18 cellular contexts compared by ENCODE assay signal in the genomic region with DNA sequence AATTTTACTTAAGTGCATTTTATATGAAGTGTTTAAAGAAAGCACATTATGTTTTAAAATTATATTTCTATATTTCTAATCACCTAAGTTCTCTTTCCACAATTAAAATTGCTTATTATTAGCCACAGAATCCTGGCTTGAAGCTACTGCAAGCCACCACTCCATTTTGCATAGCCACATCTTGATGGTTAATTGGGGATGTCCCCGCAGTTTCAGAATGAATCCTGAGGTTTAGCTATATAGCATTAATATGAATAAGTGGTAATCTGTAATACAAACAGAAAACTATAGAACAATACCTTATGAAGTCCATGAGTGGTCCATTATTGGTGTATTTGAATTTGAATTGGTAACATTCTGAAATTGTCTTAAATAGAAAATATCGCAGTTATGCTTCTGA. TPM values are rescaled to one million over a fixed set of nuclear protein-coding genes. Genes with fewer than 3 reads are reported as not detected.
A peak's percentile ranks its signal among the peaks of the same experiment; 100 is the strongest.
DNase-seq lines count a peak whose midpoint lies in the region; ATAC-seq, FAIRE-seq and TF ChIP-seq lines count a peak whose summit lies in the region.
"Had no signal": no experiment of that assay in that cellular context is flagged by ENCODE, and none has a peak within 500 bp of the region (broad histone marks: within the 10 kb centered on the region; RNA-seq: fewer than 3 reads in every experiment).

No MANE protein-coding gene starts in this region.

- no peak overlapping the region for H3K4me3 ChIP-seq in pancreas
- H3K4me3 ChIP-seq: GM23338 had no signal

- no peaks in the 10 kb centered on the region for H3K36me3 Mint-ChIP-seq in activated naive CD4-positive, alpha-beta T cell treated with anti-CD3 and anti-CD28 coated beads for 36 hours (ENCODE audit: low read depth)
- H3K36me3 Mint-ChIP-seq in stimulated activated effector memory CD8-positive, alpha-beta T cell treated with anti-CD3 and anti-CD28 coated beads, Interleukin-12 subunit alpha, Interleukin-12 subunit beta, amount 100 ng/mL, for 72 hours, result no peaks in the 10 kb centered on the region
- H3K36me3 Mint-ChIP-seq: CD8-positive, alpha-beta memory T cell; T-cell had no signal

- TF ChIP-seq CTCF in pancreas (IDR thresholded peaks at IDR 0.05), result no peak

- H3K4me1 ChIP-seq in pancreas, result no peaks in the 10 kb centered on the region

- intact Hi-C loops in activated naive CD4-positive, alpha-beta T cell treated with anti-CD3 and anti-CD28 coated beads for 36 hours (cut with micrococcal nuclease), result loop anchor here (2.0 kb wide), 1 partner anchor 132 kb away; no protein-coding TSS in a partner anchor
- intact Hi-C loops in Right ventricle myocardium inferior (cut with DNase I), result no loop called here
- intact Hi-C loops in pancreas (cut with DNase I), result no loop called here

- ATAC-seq in GM19395 (IDR thresholded peaks at IDR 0.05; ENCODE audit: unreplicated experiment), result peak; percentile 68
- peak; percentile 62 for ATAC-seq in HG03378 (IDR thresholded peaks at IDR 0.05; ENCODE audit: unreplicated experiment)
- peak; percentile 92 for ATAC-seq in stimulated activated effector memory CD8-positive, alpha-beta T cell treated with anti-CD3 and anti-CD28 coated beads, Interleukin-12 subunit alpha, Interleukin-12 subunit beta, amount 100 ng/mL, for 72 hours
- ATAC-seq in Right ventricle myocardium inferior, result no peak
- no peak for ATAC-seq in pancreas
- ATAC-seq: GM23338, T-cell had no signal

- H3K27me3 ChIP-seq in pancreas, result no peaks in the 10 kb centered on the region

- H3K9me3 ChIP-seq in pancreas, result no peaks in the 10 kb centered on the region

- no peak overlapping the region for H3K4me3 Mint-ChIP-seq in activated naive CD4-positive, alpha-beta T cell treated with anti-CD3 and anti-CD28 coated beads for 36 hours
- no peak overlapping the region for H3K4me3 Mint-ChIP-seq in stimulated activated effector memory CD8-positive, alpha-beta T cell treated with anti-CD3 and anti-CD28 coated beads, Interleukin-12 subunit alpha, Interleukin-12 subunit beta, amount 100 ng/mL, for 72 hours
- H3K4me3 Mint-ChIP-seq: activated T-cell treated with anti-CD3 and anti-CD28 coated beads, Interleukin-2, amount 50 U/mL, for 24 hours; CD8-positive, alpha-beta memory T cell; GM23338; T-cell had no signal

- peaks cover 2% of the 10 kb centered on the region for H3K27me3 Mint-ChIP-seq in activated naive CD4-positive, alpha-beta T cell treated with anti-CD3 and anti-CD28 coated beads for 36 hours (ENCODE audit: low read depth)
- H3K27me3 Mint-ChIP-seq: activated T-cell treated with anti-CD3 and anti-CD28 coated beads, Interleukin-2, amount 50 U/mL, for 24 hours; CD8-positive, alpha-beta memory T cell; T-cell had no signal

- H3K27ac ChIP-seq in pancreas, result no peak overlapping the region

- H3K36me3 ChIP-seq in pancreas, result no peaks in the 10 kb centered on the region

- peak; percentile 64 for DNase-seq in activated naive CD4-positive, alpha-beta T cell treated with anti-CD3 and anti-CD28 coated beads for 36 hours
- DNase-seq in activated naive CD4-positive, alpha-beta T cell (lab: John Stamatoyannopoulos, UW), result no peak
- no peak for DNase-seq in stimulated activated effector memory CD8-positive, alpha-beta T cell treated with anti-CD3 and anti-CD28 coated beads, Interleukin-12 subunit alpha, Interleukin-12 subunit beta, amount 100 ng/mL, for 72 hours (ENCODE audit: low spot score in 2 of 2)
- DNase-seq in Right ventricle myocardium inferior (ENCODE audit: missing footprints) (no peak), pancreas (no peak), NCI-H1092 treated with DMSO at 0.1 percent for 48 hours (lab: John Stamatoyannopoulos, UW) (no peak)
- DNase-seq: activated T-cell treated with anti-CD3 and anti-CD28 coated beads, Interleukin-2, amount 50 U/mL, for 24 hours; amniotic stem cell; CD8-positive, alpha-beta memory T cell; DND-41; NCI-H1105 treated with DMSO at 0.1 percent for 48 hours; RPMI8226; T-cell had no signal

- 92 to 95% methylated on average over 2 of the region's 2 CpGs for WGBS in pancreas, 2 donors

- peaks cover 5% of the 10 kb centered on the region for H3K4me1 Mint-ChIP-seq in activated naive CD4-positive, alpha-beta T cell treated with anti-CD3 and anti-CD28 coated beads for 36 hours (ENCODE audit: low read depth)
- no peaks in the 10 kb centered on the region for H3K4me1 Mint-ChIP-seq in stimulated activated effector memory CD8-positive, alpha-beta T cell treated with anti-CD3 and anti-CD28 coated beads, Interleukin-12 subunit alpha, Interleukin-12 subunit beta, amount 100 ng/mL, for 72 hours
- H3K4me1 Mint-ChIP-seq: CD8-positive, alpha-beta memory T cell; T-cell had no signal

- no peak overlapping the region for H3K27ac Mint-ChIP-seq in activated naive CD4-positive, alpha-beta T cell treated with anti-CD3 and anti-CD28 coated beads for 36 hours
- H3K27ac Mint-ChIP-seq in stimulated activated effector memory CD8-positive, alpha-beta T cell treated with anti-CD3 and anti-CD28 coated beads, Interleukin-12 subunit alpha, Interleukin-12 subunit beta, amount 100 ng/mL, for 72 hours, result no peak overlapping the region
- H3K27ac Mint-ChIP-seq: activated T-cell treated with anti-CD3 and anti-CD28 coated beads, Interleukin-2, amount 50 U/mL, for 24 hours; CD8-positive, alpha-beta memory T cell; GM23338; T-cell had no signal

- CTCF ChIA-PET in activated naive CD4-positive, alpha-beta T cell treated with anti-CD3 and anti-CD28 coated beads for 36 hours (lab: Charles Lee), result interaction anchor here (1.3 kb wide), 1 partner anchor 147 kb away, joined by 4 read pairs; no protein-coding TSS in a partner anchor

- FAIRE-seq in pancreas (lab: Jason Lieb, UNC), result no peak

- H3K9me3 Mint-ChIP-seq in activated naive CD4-positive, alpha-beta T cell treated with anti-CD3 and anti-CD28 coated beads for 36 hours, result no peaks in the 10 kb centered on the region
- no peaks in the 10 kb centered on the region for H3K9me3 Mint-ChIP-seq in stimulated activated effector memory CD8-positive, alpha-beta T cell treated with anti-CD3 and anti-CD28 coated beads, Interleukin-12 subunit alpha, Interleukin-12 subunit beta, amount 100 ng/mL, for 72 hours
- H3K9me3 Mint-ChIP-seq: activated T-cell treated with anti-CD3 and anti-CD28 coated beads, Interleukin-2, amount 50 U/mL, for 24 hours; CD8-positive, alpha-beta memory T cell; GM23338; T-cell had no signal

RNA-seq across cellular contexts. Expression of gene GOLPH3L, which starts 11.6 kb away (rescaled TPM):
- total RNA-seq in activated naive CD4-positive, alpha-beta T cell treated with anti-CD3 and anti-CD28 coated beads for 36 hours, result 10 to 100 TPM; 17.1 to 18.2 TPM
- 16.5 TPM for total RNA-seq in Right ventricle myocardium inferior
- total RNA-seq in pancreas, result 10 to 100 TPM; 19.3 to 34.8 (median 27.7) TPM
- polyA plus RNA-seq in pancreas, result 10 to 100 TPM; 10.5 to 14.5 TPM

RNA-seq across cellular contexts. Expression of gene HORMAD1, which starts 12.1 kb away (rescaled TPM):
- total RNA-seq in activated naive CD4-positive, alpha-beta T cell treated with anti-CD3 and anti-CD28 coated beads for 36 hours, result not detected
- total RNA-seq in Right ventricle myocardium inferior (not detected), pancreas (under 1 TPM in 2 of 6 donors, not detected in 4; 0.28 TPM)
- under 1 TPM in 1 of 2 donors, not detected in 1; 0.08 TPM for polyA plus RNA-seq in pancreas
- total RNA-seq: CD8-positive, alpha-beta memory T cell; cerebellum; GM23338; mucosa of gallbladder had no signal
- polyA plus RNA-seq: CD8-positive, alpha-beta memory T cell; GM23338 had no signal

RNA-seq across cellular contexts. Expression of gene CTSS, which starts 57.0 kb away (rescaled TPM):
- total RNA-seq in activated naive CD4-positive, alpha-beta T cell treated with anti-CD3 and anti-CD28 coated beads for 36 hours, result 10 to 100 TPM; 37.0 to 37.7 TPM
- total RNA-seq in Right ventricle myocardium inferior (38.4 TPM), pancreas (100 to 1,000 TPM in 1 of 6 donors, 10 to 100 TPM in 3, 1 to 10 TPM in 2; 6.5 to 126 (median 17.6) TPM)
- 1 to 10 TPM; 6.7 to 8.0 TPM for polyA plus RNA-seq in pancreas
- total RNA-seq: GM23338 had no signal
- polyA plus RNA-seq: GM23338 had no signal

Comparison
In these comparisons a context has a peak if more than half of its experiments do, and no peak if none do; other contexts are left out.
1. ATAC-seq: peak in GM19395 (single experiment), HG03378 (single experiment) and stimulated activated effector memory CD8-positive, alpha-beta T cell treated with anti-CD3 and anti-CD28 coated beads, Interleukin-12 subunit alpha, Interleukin-12 subunit beta, amount 100 ng/mL, for 72 hours (single experiment); none in Right ventricle myocardium inferior (single experiment) and pancreas (0 of 4).